Comparison of ENCODE assay signal across 8 cellular contexts in genomic region chr15:51077565-51078153, GRCh38. TPM values are rescaled to one million over a fixed set of nuclear protein-coding genes. Genes with fewer than 3 reads are reported as not detected.
DNase-seq lines count a peak whose midpoint lies in the region; ATAC-seq and TF ChIP-seq lines count a peak whose summit lies in the region.

No MANE protein-coding gene starts in this region.

- TF ChIP-seq CTCF in GM12865 (IDR thresholded peaks at IDR 0.05; ENCODE audit: insufficient read depth, low read depth, low read length, missing control alignments), result no peak

- intact Hi-C loops in aorta (cut with DNase I), result no loop called here

- peak; percentile 80 for DNase-seq in GM12865 (ENCODE audit: low read depth)
- DNase-seq in activated CD8-positive, alpha-beta memory T cell treated with anti-CD3 and anti-CD28 coated beads, Interleukin-2, amount 10 ng/mL, durations not matched to agents 7 days and 5 days, result peak; percentile 85
- DNase-seq in foreskin melanocyte, result peak; percentile 66
- peak; percentile 29 for DNase-seq in renal cortical epithelial cell (ENCODE audit: low read depth)
- peak; percentile 88 to 89 for DNase-seq in aorta
- DNase-seq in SHP77 (lab: John Stamatoyannopoulos, UW), result no peak
- DNase-seq in 8988T, result no peak

- peaks cover 3% of the 10 kb centered on the region for H3K36me3 Mint-ChIP-seq in activated CD8-positive, alpha-beta memory T cell treated with anti-CD3 and anti-CD28 coated beads, Interleukin-2, amount 10 ng/mL, durations not matched to agents 7 days and 5 days

- H3K9me3 ChIP-seq in aorta (ENCODE audit: control insufficient read depth, low read length), result no peaks in the 10 kb centered on the region

- CTCF ChIA-PET in activated CD8-positive, alpha-beta memory T cell treated with anti-CD3 and anti-CD28 coated beads, Interleukin-2, amount 10 ng/mL, durations not matched to agents 7 days and 5 days (lab: Charles Lee), result no interaction called here

- peaks cover 21% of the 10 kb centered on the region for H3K27me3 Mint-ChIP-seq in activated CD8-positive, alpha-beta memory T cell treated with anti-CD3 and anti-CD28 coated beads, Interleukin-2, amount 10 ng/mL, durations not matched to agents 7 days and 5 days

- H3K27ac ChIP-seq in aorta (ENCODE audit: low read depth in 1 of 2, low read length in 2 of 2), result peak overlapping the region in 1 of 2 donors; percentile 38

- H3K9me3 Mint-ChIP-seq in activated CD8-positive, alpha-beta memory T cell treated with anti-CD3 and anti-CD28 coated beads, Interleukin-2, amount 10 ng/mL, durations not matched to agents 7 days and 5 days (ENCODE audit: low read depth), result no peaks in the 10 kb centered on the region

- H3K4me3 ChIP-seq in GM12865 (ENCODE audit: low read depth, low read length), result peak overlapping the region; percentile 55
- no peak overlapping the region for H3K4me3 ChIP-seq in aorta (ENCODE audit: low read length in 2 of 2)

- peak overlapping the region; percentile 55 for H3K4me3 Mint-ChIP-seq in activated CD8-positive, alpha-beta memory T cell treated with anti-CD3 and anti-CD28 coated beads, Interleukin-2, amount 10 ng/mL, durations not matched to agents 7 days and 5 days

- peak overlapping the region; percentile 85 for H3K27ac Mint-ChIP-seq in activated CD8-positive, alpha-beta memory T cell treated with anti-CD3 and anti-CD28 coated beads, Interleukin-2, amount 10 ng/mL, durations not matched to agents 7 days and 5 days

- peaks cover 29% of the 10 kb centered on the region for H3K4me1 Mint-ChIP-seq in activated CD8-positive, alpha-beta memory T cell treated with anti-CD3 and anti-CD28 coated beads, Interleukin-2, amount 10 ng/mL, durations not matched to agents 7 days and 5 days

- whole genome bisulfite sequencing in aorta, 2 donors, result 44% methylated on average over 19 of the region's 19 CpGs

- H3K36me3 ChIP-seq in aorta (ENCODE audit: control insufficient read depth in 1 of 2, insufficient read depth in 2 of 2, low read length in 1 of 2), result no peaks in the 10 kb centered on the region

- H3K27me3 ChIP-seq in aorta (ENCODE audit: control insufficient read depth in 1 of 2, insufficient read depth in 2 of 2, low read length in 1 of 2), result no peaks in the 10 kb centered on the region

- H3K4me1 ChIP-seq in aorta (ENCODE audit: control insufficient read depth in 1 of 2, insufficient read depth in 2 of 2, low read length in 2 of 2), result peaks cover 2 to 7% of the 10 kb centered on the region in 2 donors

- ATAC-seq in HG03520 (IDR thresholded peaks at IDR 0.05; ENCODE audit: unreplicated experiment), result peak; percentile 68
- peak; percentile 81 for ATAC-seq in activated CD8-positive, alpha-beta memory T cell treated with anti-CD3 and anti-CD28 coated beads, Interleukin-2, amount 10 ng/mL, durations not matched to agents 7 days and 5 days
- ATAC-seq in aorta (ENCODE audit: low FRiP score), result peak; percentile 88

RNA-seq across cellular contexts. Expression of gene TNFAIP8L3, which starts 17.0 kb away (rescaled TPM):
- 1 to 10 TPM in 1 of 2 experiments, not detected in 1; 4.1 TPM for total RNA-seq in activated CD8-positive, alpha-beta memory T cell treated with anti-CD3 and anti-CD28 coated beads, Interleukin-2, amount 10 ng/mL, durations not matched to agents 7 days and 5 days
- total RNA-seq in renal cortical epithelial cell, result 0.35 and 0.40 TPM in 2 replicates
- 10 to 100 TPM; 24.5 to 48.4 TPM for total RNA-seq in aorta
- 10 to 100 TPM; 26.4 to 28.0 TPM for polyA plus RNA-seq in aorta

Comparison
In these comparisons a context has a peak if more than half of its experiments do, and no peak if none do; other contexts are left out.
1. DNase-seq: peak in GM12865 (single experiment), activated CD8-positive, alpha-beta memory T cell treated with anti-CD3 and anti-CD28 coated beads, Interleukin-2, amount 10 ng/mL, durations not matched to agents 7 days and 5 days (single experiment), foreskin melanocyte (single experiment), renal cortical epithelial cell (single experiment) and aorta (2 of 2); none in SHP77 (0 of 2) and 8988T (single experiment).
2. RNA of gene TNFAIP8L3, which starts 17.0 kb away (total RNA-seq): 24.5 to 48.4 TPM in aorta; 4.1 TPM in activated CD8-positive, alpha-beta memory T cell treated with anti-CD3 and anti-CD28 coated beads, Interleukin-2, amount 10 ng/mL, durations not matched to agents 7 days and 5 days and 0.35 to 0.40 TPM in renal cortical epithelial cell; every median in the first group is over 4 times any median in the second.
3. Peak in every context shown above with its lines, with median percentiles within 50 percentile points of each other: ATAC-seq.